Comparison of ENCODE assay signal across 18 cellular contexts in the genomic region with DNA sequence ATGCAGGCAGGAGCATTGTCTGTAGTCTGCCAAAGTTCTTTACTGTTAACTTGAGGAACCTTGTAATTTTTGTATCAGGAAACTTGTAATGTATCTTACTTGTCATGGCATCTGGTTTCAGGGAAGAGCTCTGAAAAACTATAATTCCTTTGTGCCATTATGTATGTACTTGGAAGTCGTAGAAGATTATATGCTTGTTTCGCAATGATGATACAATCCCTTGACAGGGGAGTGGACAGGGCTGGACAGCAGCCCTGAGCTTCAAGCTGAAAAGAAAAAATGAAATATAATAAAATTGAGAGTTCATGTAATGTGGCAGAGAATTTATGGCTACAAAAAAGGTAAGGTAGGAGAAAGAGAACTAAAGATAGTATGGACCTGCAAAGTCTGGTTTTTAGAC. TPM values are rescaled to one million over a fixed set of nuclear protein-coding genes. Genes with fewer than 3 reads are reported as not detected.
DNase-seq lines count a peak whose midpoint lies in the region; ATAC-seq, FAIRE-seq and TF ChIP-seq lines count a peak whose summit lies in the region.
"Had no signal": no experiment of that assay in that cellular context is flagged by ENCODE, and none has a peak within 500 bp of the region (broad histone marks: within the 10 kb centered on the region; RNA-seq: fewer than 3 reads in every experiment).

No MANE protein-coding gene starts in this region.

- H3K36me3 ChIP-seq in H1 (ENCODE audit: control insufficient read depth in 2 of 4, insufficient read depth in 4 of 4, low read length in 3 of 4): no peaks in the 10 kb centered on the region
- H3K36me3 ChIP-seq: BE2C had no signal

- no peak overlapping the region for H3K27ac ChIP-seq in H1 (ENCODE audit: low read depth, low read length)
- H3K27ac ChIP-seq: A549, C4-2B had no signal

- no peak for TF ChIP-seq CTCF in H1 (IDR thresholded peaks at IDR 0.05; ENCODE audit: control extremely low read depth in 1 of 3, insufficient read depth in 1 of 3, low read depth in 1 of 3, low read length in 3 of 3)
- no peak for TF ChIP-seq CTCF in fibroblast of villous mesenchyme (IDR thresholded peaks at IDR 0.05; ENCODE audit: insufficient read depth, low read depth, low read length)

- no peak for TF ChIP-seq EP300 in H1 (IDR thresholded peaks at IDR 0.05; ENCODE audit: borderline replicate concordance in 1 of 2, low read depth in 2 of 2, low read length in 2 of 2)

- intact Hi-C loops in head of caudate nucleus (cut with DNase I): no loop called here

- no peaks in the 10 kb centered on the region for H3K23me2 ChIP-seq in H1 (ENCODE audit: low read depth, low read length)

- no peak overlapping the region for H2BK5ac ChIP-seq in H1 (ENCODE audit: low read depth, low read length)

- no peak overlapping the region for H3K9ac ChIP-seq in H1 (replicated peaks in 1 of 4; ENCODE audit: extremely low read depth in 1 of 4, low read depth in 3 of 4, low read length in 3 of 4)

- H3K4me1 ChIP-seq in H1 (replicated peaks in 1 of 4; ENCODE audit: control insufficient read depth in 3 of 4, insufficient read depth in 4 of 4, low read length in 3 of 4): peaks cover 0 to 8% (median 1%) of the 10 kb centered on the region in 4 experiments; a peak in 2 of 7 replicates
- H3K4me1 ChIP-seq: A549, BE2C had no signal

- no peak for ATAC-seq in SK-N-SH treated with all-trans-retinoic acid at 6 μM for 48 hours
- ATAC-seq in HG02973 (IDR thresholded peaks at IDR 0.05; ENCODE audit: unreplicated experiment): no peak
- ATAC-seq in GM21515 (IDR thresholded peaks at IDR 0.05; ENCODE audit: unreplicated experiment): no peak
- ATAC-seq: A549 had no signal

- H3K18ac ChIP-seq in H1 (ENCODE audit: extremely low read depth, low read length): no peak overlapping the region

- H3K79me2 ChIP-seq in H1 (ENCODE audit: control insufficient read depth in 1 of 2, insufficient read depth in 2 of 2, low read length in 2 of 2): no peaks in the 10 kb centered on the region

- no peak overlapping the region for H3K23ac ChIP-seq in H1 (ENCODE audit: insufficient read length)

- H3K14ac ChIP-seq in H1 (ENCODE audit: insufficient read length): no peak overlapping the region

- H2BK20ac ChIP-seq in H1 (ENCODE audit: low read length): no peak overlapping the region

- H4K91ac ChIP-seq in H1 (replicated peaks; ENCODE audit: insufficient read length, low read length): no peak overlapping the region

- 0 out of 2 replicates have a peak overlapping the region, but pooled peaks have one; percentile 1 for H2BK15ac ChIP-seq in H1 (ENCODE audit: low read length)

- no peak for TF ChIP-seq POLR2A in H1 (IDR thresholded peaks at IDR 0.05; ENCODE audit: control extremely low read depth in 1 of 2, low read depth in 2 of 2, low read length in 2 of 2)

- CTCF ChIA-PET in H1 (lab: Charles Lee; ENCODE audit: partially characterized antibody): no interaction called here

- POLR2A ChIA-PET in H1 (lab: Charles Lee; ENCODE audit: partially characterized antibody): interaction anchor here (1.6 kb wide), 1 partner anchor 8 kb away, joined by 3 read pairs; a partner anchor contains a TSS

- DNase-seq in HTR-8/SVneo (ENCODE audit: insufficient read length, low spot score): no peak
- DNase-seq in LHCN-M2 (ENCODE audit: low read depth): peak; percentile 4
- DNase-seq in H1 (ENCODE audit: low read depth in 1 of 2, low spot score in 2 of 2): no peak
- DNase-seq in fibroblast of villous mesenchyme (ENCODE audit: low read depth): peak; percentile 48
- no peak for DNase-seq in head of caudate nucleus
- DNase-seq: BE2C; CD4-positive, alpha-beta memory T cell; DMS79; GOT3; HCEC 1CT; KBM-7 had no signal

- no peak overlapping the region for H4K8ac ChIP-seq in H1 (ENCODE audit: extremely low read depth, insufficient read depth, low read length)

- no peak for TF ChIP-seq RAD21 in H1 (IDR thresholded peaks at IDR 0.05 in 1 of 2, conservative IDR thresholded peaks at IDR 0.05 in 1 of 2; ENCODE audit: low read depth in 2 of 2, low read length in 2 of 2)

- WGBS in H1 (ENCODE audit: extremely low coverage in 1 of 2, insufficient coverage in 1 of 2, insufficient read length in 1 of 2, insufficient replicate concordance in 2 of 2, low coverage in 1 of 2, low lambda C conversion rate in 2 of 2, missing lambda C conversion rate in 1 of 2), 2 experiments: 100% methylated on average over 2 of the region's 2 CpGs; no CpG with 5 or more reads in 1 of the 2 experiments

- H3K4me2 ChIP-seq in H1 (ENCODE audit: insufficient read depth in 1 of 2, low read depth in 2 of 2, low read length in 2 of 2): no peak overlapping the region
- H3K4me2 ChIP-seq: A549 had no signal

- no peak overlapping the region for H4K5ac ChIP-seq in H1 (ENCODE audit: insufficient read length, low read depth, low read length)

- FAIRE-seq in HTR-8/SVneo (lab: Jason Lieb, UNC) (peak; percentile 48), H1 (lab: Jason Lieb, UNC) (no peak)
- FAIRE-seq: A549, G401.6, GM12891 had no signal

- no peaks in the 10 kb centered on the region for H3K9me3 ChIP-seq in H1 (ENCODE audit: insufficient read depth in 2 of 2, low read depth in 1 of 2, low read length in 1 of 2)
- H3K9me3 ChIP-seq: A549, BE2C had no signal

- no peaks in the 10 kb centered on the region for H3K27me3 ChIP-seq in H1 (replicated peaks in 1 of 4; ENCODE audit: control insufficient read depth in 3 of 4, extremely low read depth in 1 of 4, insufficient read depth in 3 of 4, low read length in 3 of 4)
- H3K27me3 ChIP-seq: BE2C had no signal

- H2AK5ac ChIP-seq in H1 (ENCODE audit: low read depth, low read length): no peak overlapping the region

- no peaks in the 10 kb centered on the region for H3K79me1 ChIP-seq in H1 (ENCODE audit: low read depth, low read length)

- no peak overlapping the region for H2AFZ ChIP-seq in H1 (ENCODE audit: low read length)

- H2BK120ac ChIP-seq in H1 (replicated peaks; ENCODE audit: low read depth, low read length): no peak overlapping the region

- no peak overlapping the region for H2BK12ac ChIP-seq in H1 (ENCODE audit: low read depth, low read length)

- no peaks in the 10 kb centered on the region for H4K20me1 ChIP-seq in H1 (replicated peaks in 1 of 2; ENCODE audit: control insufficient read depth in 1 of 2, insufficient read depth in 2 of 2, low read length in 2 of 2)

- H3K4ac ChIP-seq in H1 (replicated peaks; ENCODE audit: insufficient read length, low read depth, low read length): no peak overlapping the region

- H3K4me3 ChIP-seq in H1 (ENCODE audit: extremely low read depth in 1 of 4, insufficient read depth in 2 of 4, low read depth in 3 of 4, low read length in 4 of 4): no peak overlapping the region
- H3K4me3 ChIP-seq in fibroblast of villous mesenchyme (ENCODE audit: low read depth, low read length): no peak overlapping the region
- H3K4me3 ChIP-seq: A549 had no signal

- H3K56ac ChIP-seq in H1 (replicated peaks; ENCODE audit: insufficient read length, low read depth, low read length): no peak overlapping the region

TF ChIP-seq in H1, 55 proteins besides CTCF, POLR2A, EP300 and RAD21 (continues in another document):
- TF ChIP-seq FOSL1 (IDR thresholded peaks at IDR 0.05; ENCODE audit: insufficient read depth, low read depth, low read length) (no peak), JUN (IDR thresholded peaks at IDR 0.05; ENCODE audit: low read depth, low read length) (no peak)
- TF ChIP-seq, protein P1, sequence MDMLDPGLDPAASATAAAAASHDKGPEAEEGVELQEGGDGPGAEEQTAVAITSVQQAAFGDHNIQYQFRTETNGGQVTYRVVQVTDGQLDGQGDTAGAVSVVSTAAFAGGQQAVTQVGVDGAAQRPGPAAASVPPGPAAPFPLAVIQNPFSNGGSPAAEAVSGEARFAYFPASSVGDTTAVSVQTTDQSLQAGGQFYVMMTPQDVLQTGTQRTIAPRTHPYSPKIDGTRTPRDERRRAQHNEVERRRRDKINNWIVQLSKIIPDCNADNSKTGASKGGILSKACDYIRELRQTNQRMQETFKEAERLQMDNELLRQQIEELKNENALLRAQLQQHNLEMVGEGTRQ (IDR thresholded peaks at IDR 0.05; ENCODE audit: low read length): no peak
- TF ChIP-seq, protein P2, sequence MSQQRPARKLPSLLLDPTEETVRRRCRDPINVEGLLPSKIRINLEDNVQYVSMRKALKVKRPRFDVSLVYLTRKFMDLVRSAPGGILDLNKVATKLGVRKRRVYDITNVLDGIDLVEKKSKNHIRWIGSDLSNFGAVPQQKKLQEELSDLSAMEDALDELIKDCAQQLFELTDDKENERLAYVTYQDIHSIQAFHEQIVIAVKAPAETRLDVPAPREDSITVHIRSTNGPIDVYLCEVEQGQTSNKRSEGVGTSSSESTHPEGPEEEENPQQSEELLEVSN (IDR thresholded peaks at IDR 0.05): no peak

TF ChIP-seq in SK-N-SH treated with all-trans-retinoic acid at 6 μM for 48 hours, 23 proteins besides CTCF, POLR2A, EP300 and RAD21:
- no peak for TF ChIP-seq ZNF565 (CRISPR knock-in tag; conservative IDR thresholded peaks at IDR 0.05; ENCODE audit: low read depth)
- no peak for TF ChIP-seq ESRRG (CRISPR knock-in tag; IDR thresholded peaks at IDR 0.05)
- TF ChIP-seq ZC3H10 (CRISPR knock-in tag; IDR thresholded peaks at IDR 0.05): no peak
- TF ChIP-seq BACH2 (CRISPR knock-in tag; IDR thresholded peaks at IDR 0.05; ENCODE audit: borderline replicate concordance): no peak
TF ChIP-seq in SK-N-SH treated with all-trans-retinoic acid at 6 μM for 48 hours: peak in this region for 0.

RNA-seq across cellular contexts. Expression of a gene that starts 7.4 kb away (rescaled TPM):
- total RNA-seq in LHCN-M2 (2014; rRNA removed): 91.2 and 97.3 TPM in 2 replicates
- polyA plus RNA-seq in LHCN-M2 (2012): 16.9 TPM
- total RNA-seq in H1 (2021; fragmentation: NEBNext Ultra II Directional; extraction: Animal tissue kit (Norgen Biotek cat#: 25700)): 150 and 155 TPM in 2 replicates
- 9.1 and 16.9 TPM in 2 replicates for polyA plus RNA-seq in H1 (2011; rRNA removed)
- polyA plus RNA-seq in H1 (2011; cell fraction: cytosol; rRNA removed): 39.0 TPM
- 16.9 TPM for polyA plus RNA-seq in H1 (2011; cell fraction: nucleus; rRNA removed)
- 43.1 to 83.1 TPM (median 51.0 TPM) in 4 replicates for polyA plus RNA-seq in H1 (2012, experiment 1 of 2)
- 4.7 TPM for polyA plus RNA-seq in H1 (2012, experiment 2 of 2)
- 99.1 TPM for polyA plus RNA-seq in H1 (2013, experiment 1 of 2)
- 95.2 TPM for polyA plus RNA-seq in H1 (2013, experiment 2 of 2)
- 23.1 and 33.5 TPM in 2 replicates for polyA minus RNA-seq in H1 (2011; rRNA and poly(A)+ RNA removed)
- 33.6 TPM for polyA minus RNA-seq in H1 (2011; cell fraction: cytosol; rRNA and poly(A)+ RNA removed)
- 66.7 TPM for polyA minus RNA-seq in H1 (2011; cell fraction: nucleus; rRNA and poly(A)+ RNA removed)
- 17.4 and 35.0 TPM in 2 replicates for total RNA-seq in fibroblast of villous mesenchyme
- total RNA-seq: CD4-positive, alpha-beta memory T cell had no signal
- polyA plus RNA-seq: CD4-positive, alpha-beta memory T cell had no signal

Comparison
In these comparisons a context has a peak if more than half of its experiments do, and no peak if none do; other contexts are left out.
1. DNase-seq: peak in LHCN-M2 (single experiment) and fibroblast of villous mesenchyme (single experiment); none in HTR-8/SVneo (single experiment), H1 (0 of 2) and head of caudate nucleus (0 of 42).